8 cellular contexts compared by ENCODE assay signal in genomic region chr4:52712172-52712990, GRCh38. TPM values are rescaled to one million over a fixed set of nuclear protein-coding genes. Genes with fewer than 3 reads are reported as not detected.
A peak's percentile ranks its signal among the peaks of the same experiment; 100 is the strongest.
DNase-seq lines count a peak whose midpoint lies in the region; ATAC-seq and TF ChIP-seq lines count a peak whose summit lies in the region.

No MANE protein-coding gene starts in this region.

- no peaks in the 10 kb centered on the region for H3K27me3 ChIP-seq in ACC112 (ENCODE audit: insufficient read depth, low read length)
- H3K27me3 ChIP-seq in mammary epithelial cell (ENCODE audit: insufficient read depth, low read length) = no peaks in the 10 kb centered on the region
- no peaks in the 10 kb centered on the region for H3K27me3 ChIP-seq in iPS-20b (ENCODE audit: insufficient read depth, low read length)

- H3K4me2 ChIP-seq in mammary epithelial cell (ENCODE audit: insufficient read depth, low read depth, low read length) = peak overlapping the region; percentile 87

- dilution Hi-C loops in mammary epithelial cell (cut with HindIII; ENCODE audit: low sequenced_read_pairs) = no loop called here

- H3K9ac ChIP-seq in mammary epithelial cell (ENCODE audit: insufficient read depth, low read length) = peak overlapping the region; percentile 84
- peak overlapping the region; percentile 99 for H3K9ac ChIP-seq in iPS-20b (ENCODE audit: low read depth, low read length)

- H3K9me3 ChIP-seq in mammary epithelial cell (replicated peaks; ENCODE audit: insufficient read depth, low read length) (no peaks in the 10 kb centered on the region), iPS-20b (ENCODE audit: insufficient read depth, low read depth, low read length) (no peaks in the 10 kb centered on the region)

- H3K4me1 ChIP-seq in ACC112 (ENCODE audit: control insufficient read depth, insufficient read depth, low read length, unreplicated experiment) (peaks cover 21% of the 10 kb centered on the region), mammary epithelial cell (ENCODE audit: insufficient read depth, low read length) (peaks cover 31% of the 10 kb centered on the region), iPS-20b (ENCODE audit: insufficient read depth, low read length) (peaks cover 20% of the 10 kb centered on the region; the same call in 1 of the 2 replicates)

- intact Hi-C loops in mammary epithelial cell (cut with micrococcal nuclease) = loop anchor here (1.0 to 5.0 kb wide), 7 partner anchors 55 to 478 kb away; partner anchors contain the start of gene USP46

- ATAC-seq in GM18868 (IDR thresholded peaks at IDR 0.05; ENCODE audit: unreplicated experiment) (peak; percentile 84), HG03103 (IDR thresholded peaks at IDR 0.05; ENCODE audit: low read depth, unreplicated experiment) (peak; percentile 83)

- in situ Hi-C loops in mammary epithelial cell (cut with MboI; ENCODE audit: low sequenced_read_pairs in 2 of 2) = loop anchor here in 1 of 2 donors (5.0 kb wide), 1 partner anchor 165 kb away; no protein-coding TSS in a partner anchor

- H3K79me2 ChIP-seq in ACC112 (ENCODE audit: control insufficient read depth, insufficient read depth, low read length, unreplicated experiment) (peaks cover 20% of the 10 kb centered on the region), mammary epithelial cell (ENCODE audit: insufficient read depth, low read length) (peaks cover 32% of the 10 kb centered on the region)

- peak overlapping the region; percentile 78 for H2AFZ ChIP-seq in ACC112 (ENCODE audit: low read length, unreplicated experiment)
- H2AFZ ChIP-seq in mammary epithelial cell (ENCODE audit: low read depth, low read length) = peak overlapping the region; percentile 98

- TF ChIP-seq CTCF in VCaP (conservative IDR thresholded peaks at IDR 0.05) (no peak), mammary epithelial cell (conservative IDR thresholded peaks at IDR 0.05 in 1 of 2, IDR thresholded peaks at IDR 0.05 in 1 of 2; ENCODE audit: extremely low read depth in 1 of 2, insufficient read depth in 1 of 2, low read depth in 1 of 2, low read length in 2 of 2) (no peak)

- H3K36me3 ChIP-seq in ACC112 (ENCODE audit: insufficient read depth, low read length) (peaks cover 28% of the 10 kb centered on the region), mammary epithelial cell (ENCODE audit: insufficient read depth, low read length) (peaks cover 33% of the 10 kb centered on the region), iPS-20b (ENCODE audit: insufficient read depth, low read depth, low read length) (peaks cover 46% of the 10 kb centered on the region)

- H4K20me1 ChIP-seq in mammary epithelial cell (ENCODE audit: insufficient read depth, low read length) = no peaks in the 10 kb centered on the region

- peak; percentile 88 for DNase-seq in NCI-H2171 (lab: John Stamatoyannopoulos, UW)
- DNase-seq in mammary epithelial cell = peak; percentile 97

- WGBS in mammary epithelial cell (ENCODE audit: low coverage, missing lambda C conversion rate) = 0% methylated on average over 18 of the region's 86 CpGs

- H3K27ac ChIP-seq in ACC112 (ENCODE audit: low read depth, low read length) = peak overlapping the region; percentile 37; the same call in 1 of the 2 replicates
- H3K27ac ChIP-seq in VCaP = peak overlapping the region; percentile 92
- H3K27ac ChIP-seq in mammary epithelial cell (ENCODE audit: insufficient read depth, low read depth, low read length) = peak overlapping the region; percentile 84
- peak overlapping the region; percentile 94 for H3K27ac ChIP-seq in iPS-20b (ENCODE audit: low read length)
- H3K27ac ChIP-seq in skin epidermis = peak overlapping the region; percentile 83 to 97 (median 93)

- CTCF ChIA-PET in mammary epithelial cell (lab: Charles Lee; ENCODE audit: low non-redundant PET) = no interaction called here

- BruUV-seq in mammary epithelial cell (replicated peaks; lab: Mats Ljungman, UMichigan) = no TSS peak

- peak overlapping the region; percentile 93 for H3K4me3 ChIP-seq in ACC112 (ENCODE audit: low read depth, low read length)
- H3K4me3 ChIP-seq in mammary epithelial cell (replicated peaks in 1 of 3; ENCODE audit: insufficient read depth in 1 of 3, low read depth in 2 of 3, low read length in 3 of 3) = peak overlapping the region; percentile 80 to 85 (median 82)
- H3K4me3 ChIP-seq in iPS-20b (ENCODE audit: low read length) = peak overlapping the region; percentile 95
- H3K4me3 ChIP-seq in skin epidermis = peak overlapping the region; percentile 61 to 96 (median 76)

RNA-seq across cellular contexts. Expression of gene ERVMER34-1, which starts 38.8 kb away (rescaled TPM):
- total RNA-seq in mammary epithelial cell = 1 to 10 TPM; 5.7 to 6.6 TPM
- polyA plus RNA-seq in mammary epithelial cell = 13.5 TPM
- 28.6 TPM for polyA minus RNA-seq in mammary epithelial cell

RNA-seq across cellular contexts. Expression of gene USP46, which starts 53.3 kb away (rescaled TPM):
- 10 to 100 TPM; 15.2 to 24.9 TPM for total RNA-seq in mammary epithelial cell
- 7.3 TPM for polyA plus RNA-seq in mammary epithelial cell
- 25.9 TPM for polyA minus RNA-seq in mammary epithelial cell

Comparison
In these comparisons a context has a peak if more than half of its experiments do, and no peak if none do; other contexts are left out.
1. Peak in every context shown above with its lines: DNase-seq, ATAC-seq, H3K4me3 ChIP-seq and H3K27ac ChIP-seq.
2. H3K27ac ChIP-seq: peak in every context shown above with its lines; median percentile 94 in iPS-20b; 93 in skin epidermis; 92 in VCaP; 84 in mammary epithelial cell; 37 in ACC112.